ENCODE assay signal across 14 cellular contexts in the genomic region with DNA sequence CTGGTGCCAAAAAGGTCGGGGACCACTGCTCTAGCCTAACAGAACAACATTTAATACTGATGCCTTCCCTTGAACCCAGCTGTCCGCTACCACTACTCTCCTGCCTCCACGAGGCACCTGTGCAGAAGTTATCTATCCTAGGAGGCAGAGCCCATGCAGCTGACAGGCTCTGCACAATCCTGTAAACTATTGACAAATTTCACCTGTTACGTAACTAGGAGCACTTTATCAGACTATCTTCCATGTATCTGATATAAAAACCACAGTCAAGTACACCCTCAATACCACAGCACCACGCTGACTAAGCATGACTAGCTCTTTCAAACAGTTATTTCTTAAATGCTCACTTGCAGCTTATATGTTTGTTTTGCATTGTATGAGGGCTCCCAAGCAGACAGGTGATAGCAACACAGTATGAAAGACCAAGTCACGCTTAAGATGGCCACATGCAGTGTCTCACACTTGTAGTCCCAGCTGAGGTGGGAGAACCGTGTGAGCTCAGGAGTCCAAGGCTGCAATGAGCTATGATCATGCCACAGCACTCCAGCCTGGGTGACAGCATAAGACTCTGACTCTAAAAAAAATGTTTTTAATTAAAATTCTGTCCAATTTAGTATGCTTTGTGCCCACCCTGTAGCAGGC. TPM values are rescaled to one million over a fixed set of nuclear protein-coding genes. Genes with fewer than 3 reads are reported as not detected.
DNase-seq lines count a peak whose midpoint lies in the region; ATAC-seq and TF ChIP-seq lines count a peak whose summit lies in the region.
"Had no signal": no experiment of that assay in that cellular context is flagged by ENCODE, and none has a peak within 500 bp of the region (broad histone marks: within the 10 kb centered on the region; RNA-seq: fewer than 3 reads in every experiment).

No MANE protein-coding gene starts in this region.

- H3K36me3 Mint-ChIP-seq in CD4-positive, alpha-beta memory T cell: no peaks in the 10 kb centered on the region

- no peaks in the 10 kb centered on the region for H3K36me3 ChIP-seq in CD4-positive, alpha-beta memory T cell (ENCODE audit: insufficient read depth, low read length)

- no peak overlapping the region for H3K4me3 ChIP-seq in CD4-positive, alpha-beta memory T cell (ENCODE audit: low read length in 2 of 2)
- H3K4me3 ChIP-seq in HL-60 (replicated peaks; ENCODE audit: insufficient read depth, low read length) (no peak overlapping the region), fibroblast of the aortic adventitia (ENCODE audit: low read depth, low read length) (no peak overlapping the region)

- H3K9me3 Mint-ChIP-seq in CD4-positive, alpha-beta memory T cell: no peaks in the 10 kb centered on the region

- H3K27me3 ChIP-seq in CD4-positive, alpha-beta memory T cell (ENCODE audit: insufficient read depth, low read length): no peaks in the 10 kb centered on the region
- no peaks in the 10 kb centered on the region for H3K27me3 ChIP-seq in HL-60 (ENCODE audit: insufficient read depth, poor library complexity, severe bottlenecking)

- H3K4me3 Mint-ChIP-seq in CD4-positive, alpha-beta memory T cell: peak overlapping the region in 7 of 8 donors; percentile 6 to 69 (median 56)

- no peak overlapping the region for H3K27ac ChIP-seq in CD4-positive, alpha-beta memory T cell (ENCODE audit: low read depth, low read length)
- H3K27ac ChIP-seq in HL-60 (replicated peaks): peak overlapping the region; percentile 19

- POLR2A ChIA-PET in CD4-positive, alpha-beta memory T cell (lab: Charles Lee; ENCODE audit: partially characterized antibody): interaction anchor here (0.9 to 6.5 kb wide), 8 partner anchors 10 to 336 kb away, joined by 3 to 53 read pairs (median 5); partner anchors contain the start of genes CRELD1, IL17RE, JAGN1 and PRRT3

- CTCF ChIA-PET in CD4-positive, alpha-beta memory T cell (lab: Charles Lee; ENCODE audit: partially characterized antibody): interaction anchor here (1.0 to 4.4 kb wide), 7 partner anchors 9 to 34 kb away, joined by 3 to 22 read pairs (median 4); partner anchors contain the start of genes CRELD1 and JAGN1

- peak; percentile 38 to 74 (median 51) for DNase-seq in CD4-positive, alpha-beta memory T cell
- DNase-seq in HL-60 (ENCODE audit: low read depth in 1 of 2, low spot score in 1 of 2) (peak; percentile 66 to 70), T-helper 22 cell (ENCODE audit: low read depth) (peak; percentile 42), fibroblast of the aortic adventitia (ENCODE audit: low read depth) (peak; percentile 85), NCI-H2196 treated with DMSO at 0.1 percent for 48 hours (lab: John Stamatoyannopoulos, UW; ENCODE audit: unreplicated experiment) (no peak), NCI-H446 (lab: John Stamatoyannopoulos, UW) (no peak), pons (ENCODE audit: low spot score) (no peak)
- DNase-seq: cerebellar nuclear complex, DND-41, head of caudate nucleus, mesendoderm had no signal

- intact Hi-C loops in CD4-positive, alpha-beta memory T cell (cut with micrococcal nuclease): loop anchor here (2.0 kb wide), 1 partner anchor 22 kb away; the partner anchor contains the start of gene JAGN1

- H3K4me1 Mint-ChIP-seq in CD4-positive, alpha-beta memory T cell: peaks cover 19 to 38% (median 27%) of the 10 kb centered on the region in 4 donors

- H3K9me3 ChIP-seq in CD4-positive, alpha-beta memory T cell (ENCODE audit: control insufficient read depth in 1 of 2, low read length in 2 of 2): no peaks in the 10 kb centered on the region

- TF ChIP-seq CTCF in HL-60 (IDR thresholded peaks at IDR 0.05; ENCODE audit: insufficient read depth, low read length) (no peak), fibroblast of the aortic adventitia (IDR thresholded peaks at IDR 0.05; ENCODE audit: insufficient read depth, low read length) (no peak)

- H3K27me3 Mint-ChIP-seq in CD4-positive, alpha-beta memory T cell: peaks cover 0 to 2% of the 10 kb centered on the region in 2 donors

- H3K27ac Mint-ChIP-seq in CD4-positive, alpha-beta memory T cell: peak overlapping the region in 6 of 7 donors; percentile 3 to 87 (median 52)

- H3K4me1 ChIP-seq in CD4-positive, alpha-beta memory T cell (ENCODE audit: insufficient read depth, low read length): peaks cover 41% of the 10 kb centered on the region

- no peak for ATAC-seq in HG02870 (IDR thresholded peaks at IDR 0.05; ENCODE audit: unreplicated experiment)

RNA-seq across cellular contexts. Expression of gene IL17RC, which starts 4.5 kb away (rescaled TPM):
- under 1 TPM; 0.61 to 0.81 TPM for total RNA-seq in CD4-positive, alpha-beta memory T cell
- polyA plus RNA-seq in CD4-positive, alpha-beta memory T cell: 1 to 10 TPM; 5.9 to 8.4 TPM
- 47.9 and 52.2 TPM in 2 replicates for total RNA-seq in fibroblast of the aortic adventitia (ENCODE audit: low replicate concordance)

RNA-seq across cellular contexts. Expression of gene IL17RE, which starts 9.8 kb away (rescaled TPM):
- total RNA-seq in CD4-positive, alpha-beta memory T cell: 1 to 10 TPM; 1.5 to 2.4 TPM
- 1 to 10 TPM in 1 of 2 donors, under 1 TPM in 1; 0.65 to 1.6 TPM for polyA plus RNA-seq in CD4-positive, alpha-beta memory T cell
- 1.5 and 3.1 TPM in 2 replicates for total RNA-seq in fibroblast of the aortic adventitia (ENCODE audit: low replicate concordance)
- total RNA-seq: H4 had no signal

RNA-seq across cellular contexts. Expression of gene CRELD1, which starts 21.2 kb away (rescaled TPM):
- 10 to 100 TPM; 47.7 to 58.2 TPM for total RNA-seq in CD4-positive, alpha-beta memory T cell
- 10 to 100 TPM; 17.3 to 28.2 TPM for polyA plus RNA-seq in CD4-positive, alpha-beta memory T cell
- 7.2 and 13.2 TPM in 2 replicates for total RNA-seq in fibroblast of the aortic adventitia (ENCODE audit: low replicate concordance)

RNA-seq across cellular contexts. Expression of gene JAGN1, which starts 22.0 kb away (rescaled TPM):
- total RNA-seq in CD4-positive, alpha-beta memory T cell: 10 to 100 TPM; 26.5 to 29.1 TPM
- polyA plus RNA-seq in CD4-positive, alpha-beta memory T cell: 10 to 100 TPM; 40.8 to 48.3 TPM
- 9.8 and 25.8 TPM in 2 replicates for total RNA-seq in fibroblast of the aortic adventitia (ENCODE audit: low replicate concordance)

RNA-seq across cellular contexts. Expression of gene CIDEC, which starts 32.4 kb away (rescaled TPM):
- not detected for total RNA-seq in CD4-positive, alpha-beta memory T cell
- polyA plus RNA-seq in CD4-positive, alpha-beta memory T cell: not detected
- total RNA-seq in fibroblast of the aortic adventitia (ENCODE audit: low replicate concordance): not detected in 2 replicates
- total RNA-seq: H4, urinary bladder had no signal

Comparison
In these comparisons a context has a peak if more than half of its experiments do, and no peak if none do; other contexts are left out.
1. DNase-seq: peak in CD4-positive, alpha-beta memory T cell (5 of 5), HL-60 (2 of 2), T-helper 22 cell (single experiment) and fibroblast of the aortic adventitia (single experiment); none in NCI-H2196 treated with DMSO at 0.1 percent for 48 hours (single experiment), NCI-H446 (0 of 2) and pons (single experiment).
2. RNA of gene IL17RC, which starts 4.5 kb away (total RNA-seq): 47.9 to 52.2 TPM in fibroblast of the aortic adventitia; 0.61 to 0.81 TPM in CD4-positive, alpha-beta memory T cell; every median in the first group is over 10 times any median in the second.